In the genomic region with DNA sequence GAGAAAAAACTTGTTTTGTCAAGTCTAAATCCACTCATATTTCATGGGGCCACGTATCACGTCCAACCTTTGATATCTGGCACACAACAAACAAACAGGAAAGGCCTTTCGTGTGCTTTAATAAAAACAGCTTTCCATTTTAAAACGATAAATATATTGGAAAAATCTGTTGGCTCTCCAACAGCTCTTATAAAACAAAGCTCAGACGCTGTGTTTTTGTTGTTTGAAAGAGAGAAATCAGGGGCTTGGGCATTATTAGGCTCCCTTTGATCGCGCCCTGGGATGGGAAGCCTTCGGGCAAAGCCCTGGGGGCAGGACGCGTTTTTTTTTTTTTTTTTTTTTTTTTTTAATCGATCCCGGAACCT, we compare ENCODE assay signal across 8 cellular contexts. TPM values are rescaled to one million over a fixed set of nuclear protein-coding genes. Genes with fewer than 3 reads are reported as not detected.
DNase-seq lines count a peak whose midpoint lies in the region; ATAC-seq and TF ChIP-seq lines count a peak whose summit lies in the region.

No MANE protein-coding gene starts in this region.

- POLR2A ChIA-PET in AG04449 (lab: Yijun Ruan, JAX): interaction anchor here (0.7 kb wide), 1 partner anchor 86 kb away, joined by 3 read pairs; no protein-coding TSS in a partner anchor

- H3K27me3 ChIP-seq in HUES6 (ENCODE audit: control insufficient read depth, insufficient read depth, low read length) (no peaks in the 10 kb centered on the region), mononuclear cell (ENCODE audit: insufficient read depth, low read length) (peaks cover 5% of the 10 kb centered on the region)

- CTCF ChIA-PET in AG04449 (lab: Yijun Ruan, JAX): no interaction called here

- H3K27ac ChIP-seq in HUES6 (ENCODE audit: low read depth, low read length) (peak overlapping the region; percentile 79; the same call in 1 of the 2 replicates), caudate nucleus (ENCODE audit: low read depth, low read length) (peak overlapping the region; percentile 84)

- H3K36me3 ChIP-seq in HUES6 (ENCODE audit: control insufficient read depth, insufficient read depth, low read length): peaks cover 7% of the 10 kb centered on the region; the same call in 1 of the 2 replicates

- ATAC-seq in GM19467 (IDR thresholded peaks at IDR 0.05; ENCODE audit: unreplicated experiment): no peak

- no peak for TF ChIP-seq CTCF in AG04449 (IDR thresholded peaks at IDR 0.05; ENCODE audit: insufficient read depth, low read length, missing control alignments)

- DNase-seq in AG04449 (ENCODE audit: low read depth, low spot score): no peak
- DNase-seq in caudate nucleus (lab: John Stamatoyannopoulos, UW): no peak
- no peak for DNase-seq in NCI-H748 treated with DMSO at 0.1 percent for 48 hours (lab: John Stamatoyannopoulos, UW)
- no peak for DNase-seq in stimulated activated CD4-positive, alpha-beta T cell treated with anti-CD3 and anti-CD28 coated beads, Interleukin-15, amount 100 ng/mL, for 24 hours
- no peak for DNase-seq in stimulated activated CD8-positive, alpha-beta memory T cell treated with anti-CD3 and anti-CD28 coated beads, Interleukin-4, amount 100 ng/mL, for 48 hours

- H3K4me1 ChIP-seq in HUES6 (ENCODE audit: control insufficient read depth, insufficient read depth, low read length): peaks cover 22% of the 10 kb centered on the region
- peaks cover 10% of the 10 kb centered on the region for H3K4me1 ChIP-seq in mononuclear cell (ENCODE audit: insufficient read depth, low read length)

- H3K9me3 ChIP-seq in HUES6 (ENCODE audit: control insufficient read depth, insufficient read depth, low read depth, low read length) (peaks cover 26% of the 10 kb centered on the region), mononuclear cell (ENCODE audit: low read depth, low read length) (peaks cover 8% of the 10 kb centered on the region)

- H3K4me3 ChIP-seq in AG04449 (ENCODE audit: low read depth, low read length) (peak overlapping the region; percentile 49), HUES6 (ENCODE audit: low read depth, low read length) (peak overlapping the region; percentile 56), mononuclear cell (ENCODE audit: low read length) (peak overlapping the region; percentile 18)

- peak overlapping the region; percentile 51 for H3K9ac ChIP-seq in HUES6 (ENCODE audit: low read length)

RNA-seq across cellular contexts. Expression of a gene that starts 0.4 kb away (rescaled TPM):
- 4.2 TPM for total RNA-seq in mononuclear cell
